Comparison of ENCODE assay signal across 2 cellular contexts in genomic region chr13:34627905-34628682, GRCh38.
TF ChIP-seq lines count a peak whose summit lies in the region.

No MANE protein-coding gene starts in this region.

TF ChIP-seq in GM23338, 12 proteins besides CTCF, POLR2A, EP300 and RAD21 (continued from another document):
- TF ChIP-seq NANOG (IDR thresholded peaks at IDR 0.05; ENCODE audit: borderline replicate concordance) (no peak), JUNB (IDR thresholded peaks at IDR 0.05; ENCODE audit: unreplicated experiment) (no peak), ZNF462 (CRISPR knock-in tag; IDR thresholded peaks at IDR 0.05) (no peak), EZH2phosphoT487 (IDR thresholded peaks at IDR 0.05; ENCODE audit: unreplicated experiment) (no peak), CREB1 (CRISPR knock-in tag; IDR thresholded peaks at IDR 0.05; ENCODE audit: low read depth) (no peak), EZH2 (IDR thresholded peaks at IDR 0.05; ENCODE audit: low read depth, unreplicated experiment) (no peak), POLR2AphosphoS5 (IDR thresholded peaks at IDR 0.05; ENCODE audit: low read depth) (no peak), ZNF331 (CRISPR knock-in tag; IDR thresholded peaks at IDR 0.05; ENCODE audit: low read depth) (no peak), ZNF114 (CRISPR knock-in tag; IDR thresholded peaks at IDR 0.05) (no peak)
- TF ChIP-seq, protein P1, sequence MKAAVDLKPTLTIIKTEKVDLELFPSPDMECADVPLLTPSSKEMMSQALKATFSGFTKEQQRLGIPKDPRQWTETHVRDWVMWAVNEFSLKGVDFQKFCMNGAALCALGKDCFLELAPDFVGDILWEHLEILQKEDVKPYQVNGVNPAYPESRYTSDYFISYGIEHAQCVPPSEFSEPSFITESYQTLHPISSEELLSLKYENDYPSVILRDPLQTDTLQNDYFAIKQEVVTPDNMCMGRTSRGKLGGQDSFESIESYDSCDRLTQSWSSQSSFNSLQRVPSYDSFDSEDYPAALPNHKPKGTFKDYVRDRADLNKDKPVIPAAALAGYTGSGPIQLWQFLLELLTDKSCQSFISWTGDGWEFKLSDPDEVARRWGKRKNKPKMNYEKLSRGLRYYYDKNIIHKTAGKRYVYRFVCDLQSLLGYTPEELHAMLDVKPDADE (IDR thresholded peaks at IDR 0.05), result no peak
- TF ChIP-seq, protein P2, sequence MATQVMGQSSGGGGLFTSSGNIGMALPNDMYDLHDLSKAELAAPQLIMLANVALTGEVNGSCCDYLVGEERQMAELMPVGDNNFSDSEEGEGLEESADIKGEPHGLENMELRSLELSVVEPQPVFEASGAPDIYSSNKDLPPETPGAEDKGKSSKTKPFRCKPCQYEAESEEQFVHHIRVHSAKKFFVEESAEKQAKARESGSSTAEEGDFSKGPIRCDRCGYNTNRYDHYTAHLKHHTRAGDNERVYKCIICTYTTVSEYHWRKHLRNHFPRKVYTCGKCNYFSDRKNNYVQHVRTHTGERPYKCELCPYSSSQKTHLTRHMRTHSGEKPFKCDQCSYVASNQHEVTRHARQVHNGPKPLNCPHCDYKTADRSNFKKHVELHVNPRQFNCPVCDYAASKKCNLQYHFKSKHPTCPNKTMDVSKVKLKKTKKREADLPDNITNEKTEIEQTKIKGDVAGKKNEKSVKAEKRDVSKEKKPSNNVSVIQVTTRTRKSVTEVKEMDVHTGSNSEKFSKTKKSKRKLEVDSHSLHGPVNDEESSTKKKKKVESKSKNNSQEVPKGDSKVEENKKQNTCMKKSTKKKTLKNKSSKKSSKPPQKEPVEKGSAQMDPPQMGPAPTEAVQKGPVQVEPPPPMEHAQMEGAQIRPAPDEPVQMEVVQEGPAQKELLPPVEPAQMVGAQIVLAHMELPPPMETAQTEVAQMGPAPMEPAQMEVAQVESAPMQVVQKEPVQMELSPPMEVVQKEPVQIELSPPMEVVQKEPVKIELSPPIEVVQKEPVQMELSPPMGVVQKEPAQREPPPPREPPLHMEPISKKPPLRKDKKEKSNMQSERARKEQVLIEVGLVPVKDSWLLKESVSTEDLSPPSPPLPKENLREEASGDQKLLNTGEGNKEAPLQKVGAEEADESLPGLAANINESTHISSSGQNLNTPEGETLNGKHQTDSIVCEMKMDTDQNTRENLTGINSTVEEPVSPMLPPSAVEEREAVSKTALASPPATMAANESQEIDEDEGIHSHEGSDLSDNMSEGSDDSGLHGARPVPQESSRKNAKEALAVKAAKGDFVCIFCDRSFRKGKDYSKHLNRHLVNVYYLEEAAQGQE (IDR thresholded peaks at IDR 0.05; ENCODE audit: unreplicated experiment), result no peak
TF ChIP-seq in GM23338: peak in this region for 0.

TF ChIP-seq in H1, 55 proteins besides CTCF, POLR2A, EP300 and RAD21:
- peak; percentile 49; the same call in 1 of the 2 replicates for TF ChIP-seq POLR2AphosphoS5 (IDR thresholded peaks at IDR 0.05; ENCODE audit: low read depth, low read length)
- TF ChIP-seq YY1 (IDR thresholded peaks at IDR 0.05; ENCODE audit: low read depth, low read length), result no peak
- TF ChIP-seq SIRT6 (IDR thresholded peaks at IDR 0.05; ENCODE audit: low read length), result no peak
- TF ChIP-seq EZH2 (IDR thresholded peaks at IDR 0.05; ENCODE audit: low read depth, low read length, severe bottlenecking), result no peak
- no peak for TF ChIP-seq RFX5 (IDR thresholded peaks at IDR 0.05; ENCODE audit: borderline replicate concordance, low read depth, low read length)
- TF ChIP-seq, protein P3, sequence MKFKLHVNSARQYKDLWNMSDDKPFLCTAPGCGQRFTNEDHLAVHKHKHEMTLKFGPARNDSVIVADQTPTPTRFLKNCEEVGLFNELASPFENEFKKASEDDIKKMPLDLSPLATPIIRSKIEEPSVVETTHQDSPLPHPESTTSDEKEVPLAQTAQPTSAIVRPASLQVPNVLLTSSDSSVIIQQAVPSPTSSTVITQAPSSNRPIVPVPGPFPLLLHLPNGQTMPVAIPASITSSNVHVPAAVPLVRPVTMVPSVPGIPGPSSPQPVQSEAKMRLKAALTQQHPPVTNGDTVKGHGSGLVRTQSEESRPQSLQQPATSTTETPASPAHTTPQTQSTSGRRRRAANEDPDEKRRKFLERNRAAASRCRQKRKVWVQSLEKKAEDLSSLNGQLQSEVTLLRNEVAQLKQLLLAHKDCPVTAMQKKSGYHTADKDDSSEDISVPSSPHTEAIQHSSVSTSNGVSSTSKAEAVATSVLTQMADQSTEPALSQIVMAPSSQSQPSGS (IDR thresholded peaks at IDR 0.05; ENCODE audit: low read length), result no peak
- no peak for TF ChIP-seq POU5F1 (IDR thresholded peaks at IDR 0.05; ENCODE audit: low read depth, low read length)
- TF ChIP-seq CEBPB (IDR thresholded peaks at IDR 0.05; ENCODE audit: low read depth, low read length), result no peak
- no peak for TF ChIP-seq RXRA (IDR thresholded peaks at IDR 0.05; ENCODE audit: insufficient read depth, low read depth, low read length)
- no peak for TF ChIP-seq CREB1 (IDR thresholded peaks at IDR 0.05)
- TF ChIP-seq CBX8 (IDR thresholded peaks at IDR 0.05; ENCODE audit: borderline replicate concordance, low read depth, low read length), result no peak
- peak; percentile 72 for TF ChIP-seq TAF7 (optimal IDR thresholded peaks at IDR 0.05; ENCODE audit: borderline replicate concordance, low read depth, low read length)
- no peak for TF ChIP-seq USF2 (IDR thresholded peaks at IDR 0.05; ENCODE audit: low read length)
- no peak for TF ChIP-seq SRF (IDR thresholded peaks at IDR 0.05; ENCODE audit: low read depth, low read length)
- no peak for TF ChIP-seq KDM1A (IDR thresholded peaks at IDR 0.05; ENCODE audit: borderline replicate concordance, low read length)
- TF ChIP-seq MAX (IDR thresholded peaks at IDR 0.05), result no peak
- TF ChIP-seq HDAC6 (IDR thresholded peaks at IDR 0.05; ENCODE audit: low read depth, low read length), result no peak
